In the genomic region with DNA sequence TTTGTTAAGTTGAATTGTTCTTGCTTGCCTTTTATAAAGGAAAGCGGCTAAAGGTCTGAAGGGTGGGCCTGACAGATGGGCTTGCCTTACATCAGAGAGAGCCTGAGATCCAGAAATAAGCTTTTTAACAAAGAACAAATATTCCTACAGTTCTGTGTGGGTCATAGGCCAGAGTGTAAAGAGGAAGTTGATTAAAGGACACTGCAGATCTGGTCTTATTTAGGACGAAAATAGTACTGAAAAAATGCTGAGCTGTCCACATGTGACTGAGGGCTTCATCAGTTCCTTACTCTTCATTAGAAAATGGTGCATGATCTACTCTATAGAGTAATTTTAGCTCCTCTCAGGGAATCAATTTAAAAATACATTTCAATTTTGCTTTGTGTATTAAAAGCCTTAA, we compare ENCODE assay signal across 26 cellular contexts.
A peak's percentile ranks its signal among the peaks of the same experiment; 100 is the strongest.
DNase-seq lines count a peak whose midpoint lies in the region; ATAC-seq and TF ChIP-seq lines count a peak whose summit lies in the region.
"Had no signal": no experiment of that assay in that cellular context is flagged by ENCODE, and none has a peak within 500 bp of the region (broad histone marks: within the 10 kb centered on the region; RNA-seq: fewer than 3 reads in every experiment).

No MANE protein-coding gene starts in this region.

- peaks cover 36% of the 10 kb centered on the region for H3K9me3 Mint-ChIP-seq in neural crest cell
- H3K9me3 Mint-ChIP-seq in stimulated activated naive CD8-positive, alpha-beta T cell treated with anti-CD3 and anti-CD28 coated beads, Interleukin-15, amount 100 ng/mL, for 72 hours = peaks cover 17 to 38% of the 10 kb centered on the region in 2 donors

- TF ChIP-seq EP300 in suprapubic skin (IDR thresholded peaks at IDR 0.05) = no peak

- H3K4me3 ChIP-seq in WERI-Rb-1 (ENCODE audit: low read depth, low read length) = no peak overlapping the region
- H3K4me3 ChIP-seq in suprapubic skin = no peak overlapping the region
- H3K4me3 ChIP-seq: adrenal gland, BLaER1, psoas muscle, upper lobe of left lung had no signal

- peak overlapping the region; percentile 48 for H3K4me3 Mint-ChIP-seq in neural crest cell
- no peak overlapping the region for H3K4me3 Mint-ChIP-seq in stimulated activated naive CD8-positive, alpha-beta T cell treated with anti-CD3 and anti-CD28 coated beads, Interleukin-15, amount 100 ng/mL, for 72 hours
- H3K4me3 Mint-ChIP-seq: activated CD4-positive, alpha-beta memory T cell treated with anti-CD3 and anti-CD28 coated beads for 36 hours; activated naive CD4-positive, alpha-beta T cell treated with anti-CD3 and anti-CD28 coated beads, Interleukin-2, amount 10 ng/mL, durations not matched to agents 7 days and 5 days; activated T-helper 17 cell treated with anti-CD3 and anti-CD28 coated beads, Interleukin-2, amount 50 U/mL, for 72 hours; central memory CD8-positive, alpha-beta T cell; dendritic cell treated with granulocyte-macrophage colony-stimulating factor and Interleukin-4, amounts not matched to agents 40 ng/mL and 50 ng/mL, for 4 days; H9; T-cell had no signal

- peaks cover 46% of the 10 kb centered on the region for H3K4me1 Mint-ChIP-seq in neural crest cell
- no peaks in the 10 kb centered on the region for H3K4me1 Mint-ChIP-seq in stimulated activated naive CD8-positive, alpha-beta T cell treated with anti-CD3 and anti-CD28 coated beads, Interleukin-15, amount 100 ng/mL, for 72 hours
- H3K4me1 Mint-ChIP-seq: activated naive CD4-positive, alpha-beta T cell treated with anti-CD3 and anti-CD28 coated beads, Interleukin-2, amount 10 ng/mL, durations not matched to agents 7 days and 5 days; activated T-helper 17 cell treated with anti-CD3 and anti-CD28 coated beads, Interleukin-2, amount 50 U/mL, for 72 hours; central memory CD8-positive, alpha-beta T cell; H9 had no signal

- no peaks in the 10 kb centered on the region for H3K4me1 ChIP-seq in suprapubic skin
- H3K4me1 ChIP-seq: BLaER1, psoas muscle, upper lobe of left lung had no signal

- 75% methylated on average over 2 of the region's 2 CpGs for WGBS in suprapubic skin

- H3K36me3 Mint-ChIP-seq in neural crest cell (ENCODE audit: low read depth) = peaks cover 38% of the 10 kb centered on the region
- H3K36me3 Mint-ChIP-seq: activated CD4-positive, alpha-beta memory T cell treated with anti-CD3 and anti-CD28 coated beads for 36 hours; activated naive CD4-positive, alpha-beta T cell treated with anti-CD3 and anti-CD28 coated beads, Interleukin-2, amount 10 ng/mL, durations not matched to agents 7 days and 5 days; T-cell had no signal

- DNase-seq in MV-4-11 (lab: John Stamatoyannopoulos, UW) (peak; percentile 57), NCI-H82 (lab: John Stamatoyannopoulos, UW) (peak; percentile 49), WERI-Rb-1 (no peak), neural crest cell (ENCODE audit: low read depth, low spot score) (no peak), suprapubic skin (ENCODE audit: low spot score in 2 of 2) (no peak), cortex of kidney (lab: John Stamatoyannopoulos, UW) (no peak)
- no peak for DNase-seq in stimulated activated naive CD8-positive, alpha-beta T cell treated with anti-CD3 and anti-CD28 coated beads, Interleukin-15, amount 100 ng/mL, for 72 hours
- DNase-seq in activated CD8-positive, alpha-beta memory T cell treated with anti-CD3 and anti-CD28 coated beads, Interleukin-2, amount 50 U/mL, for 48 hours = no peak
- DNase-seq: activated CD4-positive, alpha-beta memory T cell treated with anti-CD3 and anti-CD28 coated beads for 36 hours; activated CD4-positive, alpha-beta T cell treated with anti-CD3 and anti-CD28 coated beads for 1 hour; activated naive CD4-positive, alpha-beta T cell treated with anti-CD3 and anti-CD28 coated beads, Interleukin-2, amount 10 ng/mL, durations not matched to agents 7 days and 5 days; COR-L47; H9; NCI-H1092 treated with DMSO at 0.1 percent for 48 hours; NCI-H187; NCI-H2171; nucleus accumbens; psoas muscle; stimulated activated CD4-positive, alpha-beta T cell treated with anti-CD3 and anti-CD28 coated beads, Interleukin-4, amount 100 ng/mL, for 24 hours; T-cell; upper lobe of left lung had no signal

- no peak for TF ChIP-seq CTCF in WERI-Rb-1 (IDR thresholded peaks at IDR 0.05; ENCODE audit: low read depth, low read length)
- no peak for TF ChIP-seq CTCF in neural crest cell (conservative IDR thresholded peaks at IDR 0.05)
- TF ChIP-seq CTCF in suprapubic skin (IDR thresholded peaks at IDR 0.05) = no peak

- H3K36me3 ChIP-seq in WERI-Rb-1 = no peaks in the 10 kb centered on the region
- no peaks in the 10 kb centered on the region for H3K36me3 ChIP-seq in suprapubic skin
- H3K36me3 ChIP-seq: adrenal gland, BLaER1, upper lobe of left lung had no signal

- H3K27me3 Mint-ChIP-seq in neural crest cell (ENCODE audit: low read depth) = no peaks in the 10 kb centered on the region
- H3K27me3 Mint-ChIP-seq in stimulated activated naive CD8-positive, alpha-beta T cell treated with anti-CD3 and anti-CD28 coated beads, Interleukin-15, amount 100 ng/mL, for 72 hours = no peaks in the 10 kb centered on the region
- H3K27me3 Mint-ChIP-seq: activated CD4-positive, alpha-beta memory T cell treated with anti-CD3 and anti-CD28 coated beads for 36 hours; activated naive CD4-positive, alpha-beta T cell treated with anti-CD3 and anti-CD28 coated beads, Interleukin-2, amount 10 ng/mL, durations not matched to agents 7 days and 5 days; activated T-helper 17 cell treated with anti-CD3 and anti-CD28 coated beads, Interleukin-2, amount 50 U/mL, for 72 hours; central memory CD8-positive, alpha-beta T cell; dendritic cell treated with granulocyte-macrophage colony-stimulating factor and Interleukin-4, amounts not matched to agents 40 ng/mL and 50 ng/mL, for 4 days; T-cell had no signal

- peaks cover 10% of the 10 kb centered on the region for H3K9me3 ChIP-seq in WERI-Rb-1 (ENCODE audit: severe bottlenecking)
- H3K9me3 ChIP-seq in suprapubic skin = no peaks in the 10 kb centered on the region
- H3K9me3 ChIP-seq: adrenal gland, psoas muscle had no signal

- H3K27ac ChIP-seq in WERI-Rb-1 (peak overlapping the region; percentile 77), suprapubic skin (no peak overlapping the region)
- H3K27ac ChIP-seq: adrenal gland, BLaER1, psoas muscle, upper lobe of left lung had no signal

- H3K27me3 ChIP-seq in WERI-Rb-1 (ENCODE audit: insufficient read depth, low read depth, severe bottlenecking) = no peaks in the 10 kb centered on the region
- H3K27me3 ChIP-seq in suprapubic skin = no peaks in the 10 kb centered on the region
- H3K27me3 ChIP-seq: adrenal gland, BLaER1, upper lobe of left lung had no signal

- H3K27ac Mint-ChIP-seq in neural crest cell (ENCODE audit: unreplicated experiment) = peak overlapping the region; percentile 73
- H3K27ac Mint-ChIP-seq in stimulated activated naive CD8-positive, alpha-beta T cell treated with anti-CD3 and anti-CD28 coated beads, Interleukin-15, amount 100 ng/mL, for 72 hours = no peak overlapping the region
- H3K27ac Mint-ChIP-seq: activated CD4-positive, alpha-beta memory T cell treated with anti-CD3 and anti-CD28 coated beads for 36 hours; activated naive CD4-positive, alpha-beta T cell treated with anti-CD3 and anti-CD28 coated beads, Interleukin-2, amount 10 ng/mL, durations not matched to agents 7 days and 5 days; activated T-helper 17 cell treated with anti-CD3 and anti-CD28 coated beads, Interleukin-2, amount 50 U/mL, for 72 hours; dendritic cell treated with granulocyte-macrophage colony-stimulating factor and Interleukin-4, amounts not matched to agents 40 ng/mL and 50 ng/mL, for 4 days; H9; T-cell had no signal

- ATAC-seq in stimulated activated naive CD8-positive, alpha-beta T cell treated with anti-CD3 and anti-CD28 coated beads, Interleukin-15, amount 100 ng/mL, for 72 hours = no peak
- ATAC-seq: activated T-helper 17 cell treated with anti-CD3 and anti-CD28 coated beads, Interleukin-2, amount 50 U/mL, for 72 hours; psoas muscle; T-cell had no signal

- TF ChIP-seq POLR2A in suprapubic skin (IDR thresholded peaks at IDR 0.05) = no peak

Comparison
In these comparisons a context has a peak if more than half of its experiments do, and no peak if none do; other contexts are left out.
1. DNase-seq: peak in MV-4-11 (single experiment) and NCI-H82 (single experiment); none in WERI-Rb-1 (single experiment), neural crest cell (single experiment), suprapubic skin (0 of 2), stimulated activated naive CD8-positive, alpha-beta T cell treated with anti-CD3 and anti-CD28 coated beads, Interleukin-15, amount 100 ng/mL, for 72 hours (0 of 2), cortex of kidney (single experiment) and activated CD8-positive, alpha-beta memory T cell treated with anti-CD3 and anti-CD28 coated beads, Interleukin-2, amount 50 U/mL, for 48 hours (single experiment).